Comparison of ENCODE assay signal across 1 cellular context in genomic region chr16:1245452-1246005, GRCh38.
TF ChIP-seq lines count a peak whose summit lies in the region.

No MANE protein-coding gene starts in this region.

TF ChIP-seq in HepG2, 621 proteins besides CTCF, POLR2A, EP300 and RAD21:
- TF ChIP-seq ARNTL (CRISPR knock-in tag; IDR thresholded peaks at IDR 0.05) (no peak), SNAPC4 (CRISPR knock-in tag; IDR thresholded peaks at IDR 0.05) (no peak), ZNF549 (CRISPR knock-in tag; IDR thresholded peaks at IDR 0.05) (no peak), NFYB (CRISPR knock-in tag; IDR thresholded peaks at IDR 0.05) (no peak), SATB2 (CRISPR knock-in tag; IDR thresholded peaks at IDR 0.05) (no peak), NAIF1 (CRISPR knock-in tag; IDR thresholded peaks at IDR 0.05; ENCODE audit: borderline replicate concordance) (no peak), NFKBIZ (CRISPR knock-in tag; IDR thresholded peaks at IDR 0.05) (no peak), ZNF34 (CRISPR knock-in tag; IDR thresholded peaks at IDR 0.05; ENCODE audit: borderline replicate concordance) (no peak), THAP9 (CRISPR knock-in tag; IDR thresholded peaks at IDR 0.05; ENCODE audit: borderline replicate concordance) (no peak)
